ENCODE assay signal across 13 cellular contexts in the genomic region with DNA sequence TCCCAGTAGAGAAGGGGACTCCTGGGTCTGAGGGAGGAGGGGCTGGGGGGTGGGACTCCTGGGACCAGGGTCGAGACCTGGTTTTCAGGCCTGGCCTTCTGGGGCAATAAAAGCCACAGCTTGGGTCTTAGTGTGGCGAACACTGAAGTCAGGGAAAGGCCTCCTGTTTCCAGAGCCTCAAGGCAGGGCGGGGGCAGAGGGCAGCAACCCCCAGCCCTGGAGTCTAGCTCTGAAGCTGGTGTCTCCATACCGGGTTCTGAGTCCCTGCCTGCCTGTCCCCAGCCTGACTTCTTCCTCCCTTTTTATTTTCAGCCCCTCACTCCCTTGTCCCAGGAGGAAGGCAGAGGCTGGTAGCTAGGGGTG. TPM values are rescaled to one million over a fixed set of nuclear protein-coding genes. Genes with fewer than 3 reads are reported as not detected.
DNase-seq lines count a peak whose midpoint lies in the region; ATAC-seq and TF ChIP-seq lines count a peak whose summit lies in the region.
"Had no signal": no experiment of that assay in that cellular context is flagged by ENCODE, and none has a peak within 500 bp of the region (broad histone marks: within the 10 kb centered on the region; RNA-seq: fewer than 3 reads in every experiment).

No MANE protein-coding gene starts in this region.

- ATAC-seq in activated T-helper 17 cell treated with anti-CD3 and anti-CD28 coated beads, Interleukin-2, amount 50 U/mL, for 72 hours (replicated peaks), result no peak
- no peak for ATAC-seq in HG03378 (IDR thresholded peaks at IDR 0.05; ENCODE audit: unreplicated experiment)
- ATAC-seq: left lung, pancreas had no signal

- TF ChIP-seq EP300 in transverse colon (IDR thresholded peaks at IDR 0.05; ENCODE audit: low read depth), result no peak

- H3K23me2 ChIP-seq in H9 (ENCODE audit: insufficient read length, low read depth, low read length, poor library complexity, severe bottlenecking), result peaks cover 13% of the 10 kb centered on the region

- no peak overlapping the region for H3K9ac ChIP-seq in H9 (ENCODE audit: extremely low read depth, insufficient read length, low read length)

- no peak overlapping the region for H4K91ac ChIP-seq in H9 (ENCODE audit: insufficient read length, low read depth, low read length)

- H3K79me1 ChIP-seq in H9 (ENCODE audit: insufficient read depth, low read depth, low read length, poor library complexity, severe bottlenecking), result no peaks in the 10 kb centered on the region

- H3K4me1 Mint-ChIP-seq in H9, result peaks cover 33 to 59% of the 10 kb centered on the region in 2 experiments
- peaks cover 20% of the 10 kb centered on the region for H3K4me1 Mint-ChIP-seq in activated T-helper 17 cell treated with anti-CD3 and anti-CD28 coated beads, Interleukin-2, amount 50 U/mL, for 72 hours

- H3K4me3 ChIP-seq in AG04449 (ENCODE audit: low read depth, low read length) (peak overlapping the region; percentile 51), mesodermal cell (ENCODE audit: extremely low read depth, insufficient read depth, low read length, poor library complexity, severe bottlenecking) (peak overlapping the region; percentile 50), transverse colon (peak overlapping the region in 1 of 4 donors; percentile 18)
- H3K4me3 ChIP-seq: adrenal gland, left lung, pancreas, SJSA1 had no signal

- H3K27ac ChIP-seq in H9 (ENCODE audit: insufficient read length, low read depth, low read length), result no peak overlapping the region
- peak overlapping the region; percentile 66 for H3K27ac ChIP-seq in mesodermal cell (ENCODE audit: low read depth, low read length, severe bottlenecking)
- no peak overlapping the region for H3K27ac ChIP-seq in transverse colon
- H3K27ac ChIP-seq: adrenal gland, left lung, pancreas, SJSA1 had no signal

- H3K27me3 ChIP-seq in H9 (ENCODE audit: insufficient read depth, low read length) (peaks cover 8% of the 10 kb centered on the region; the same call in 1 of the 2 replicates), transverse colon (peaks cover 60% of the 10 kb centered on the region)

- H3K9me3 ChIP-seq in H9 (ENCODE audit: control insufficient read depth, low read depth, low read length), result no peaks in the 10 kb centered on the region
- H3K9me3 ChIP-seq in mesodermal cell (ENCODE audit: control insufficient read depth, low read length), result no peaks in the 10 kb centered on the region
- no peaks in the 10 kb centered on the region for H3K9me3 ChIP-seq in transverse colon
- H3K9me3 ChIP-seq: adrenal gland, left lung, pancreas, SJSA1 had no signal

- H3K4me3 Mint-ChIP-seq in H9, result peak overlapping the region in 1 of 2 experiments; percentile 84; a peak in 2 of 5 replicates
- H3K4me3 Mint-ChIP-seq in activated T-helper 17 cell treated with anti-CD3 and anti-CD28 coated beads, Interleukin-2, amount 50 U/mL, for 72 hours, result peak overlapping the region; percentile 40

- no peak overlapping the region for H2BK12ac ChIP-seq in H9 (ENCODE audit: insufficient read length, low read depth, low read length)

- peaks cover 6% of the 10 kb centered on the region; the same call in 1 of the 2 replicates for H3K4me1 ChIP-seq in H9 (ENCODE audit: insufficient read depth, low read length)
- H3K4me1 ChIP-seq in mesodermal cell (ENCODE audit: control insufficient read depth, insufficient read depth, low read length, poor library complexity, severe bottlenecking), result peaks cover 30% of the 10 kb centered on the region
- peaks cover 4 to 46% (median 38%) of the 10 kb centered on the region in 4 donors for H3K4me1 ChIP-seq in transverse colon
- H3K4me1 ChIP-seq: pancreas had no signal

- no peak overlapping the region for H2AFZ ChIP-seq in H9 (ENCODE audit: low read length)

- H3K23ac ChIP-seq in H9 (ENCODE audit: insufficient read length, low read depth, low read length), result no peak overlapping the region

- peaks cover 14% of the 10 kb centered on the region for H3K36me3 ChIP-seq in mesodermal cell (ENCODE audit: control insufficient read depth, insufficient read depth, low read length)
- H3K36me3 ChIP-seq in transverse colon, result peaks cover 0 to 8% (median 2%) of the 10 kb centered on the region in 4 donors

- no peak overlapping the region for H3T11ph ChIP-seq in H9 (ENCODE audit: low read length)

- H2BK15ac ChIP-seq in H9 (ENCODE audit: low read depth, low read length), result no peak overlapping the region

- no peak for TF ChIP-seq CTCF in AG04449 (IDR thresholded peaks at IDR 0.05; ENCODE audit: insufficient read depth, low read length, missing control alignments)
- TF ChIP-seq CTCF in H9 (conservative IDR thresholded peaks at IDR 0.05), result no peak
- TF ChIP-seq CTCF in transverse colon (IDR thresholded peaks at IDR 0.05), result no peak

- H2BK20ac ChIP-seq in H9 (ENCODE audit: low read depth, low read length, poor library complexity, severe bottlenecking), result no peak overlapping the region

- H3K27me3 Mint-ChIP-seq in H9 (ENCODE audit: low read depth), result peaks cover 62% of the 10 kb centered on the region
- H3K27me3 Mint-ChIP-seq in activated T-helper 17 cell treated with anti-CD3 and anti-CD28 coated beads, Interleukin-2, amount 50 U/mL, for 72 hours, result peaks cover 32% of the 10 kb centered on the region

- no peak for DNase-seq in AG04449 (ENCODE audit: low read depth, low spot score)
- no peak for DNase-seq in H9
- no peak for DNase-seq in NCI-H1436 (lab: John Stamatoyannopoulos, UW)
- DNase-seq in transverse colon, result no peak
- no peak for DNase-seq in HT-29 (ENCODE audit: low spot score)
- DNase-seq: activated CD8-positive, alpha-beta memory T cell treated with anti-CD3 and anti-CD28 coated beads, Interleukin-2, amount 50 U/mL, for 48 hours; adrenal gland had no signal

- H3K79me2 ChIP-seq in H9 (ENCODE audit: insufficient read depth, low read length), result no peaks in the 10 kb centered on the region; the same call in 1 of the 2 replicates

- H3K4me2 ChIP-seq in H9 (ENCODE audit: insufficient read depth, insufficient read length, low read length), result peak overlapping the region; percentile 72

- WGBS in H9 (ENCODE audit: extremely low coverage, insufficient read length, low lambda C conversion rate), result no CpG with 5 or more reads among the region's 4 CpGs
- WGBS in mesodermal cell (ENCODE audit: insufficient coverage in 2 of 2), 2 experiments, result 60 to 63% methylated on average over 2 to 3 of the region's 4 CpGs
- 65% methylated on average over 4 of the region's 4 CpGs; no CpG with 5 or more reads in 1 of the 2 donors for WGBS in transverse colon (ENCODE audit: low coverage in 1 of 2), 2 donors

- H3K27ac Mint-ChIP-seq in H9, result no peak overlapping the region
- no peak overlapping the region for H3K27ac Mint-ChIP-seq in activated T-helper 17 cell treated with anti-CD3 and anti-CD28 coated beads, Interleukin-2, amount 50 U/mL, for 72 hours

- H2BK120ac ChIP-seq in H9 (ENCODE audit: low read depth, low read length, poor library complexity, severe bottlenecking), result no peak overlapping the region

- in situ Hi-C loops in transverse colon (cut with MboI; ENCODE audit: low pct_ligation_motif_present in 1 of 4, low pct_unique_long_range_greater_than_20kb in 1 of 4, low sequenced_read_pairs in 3 of 4), result no loop called here

- H4K20me1 ChIP-seq in H9 (ENCODE audit: control insufficient read depth, insufficient read depth, insufficient read length), result no peaks in the 10 kb centered on the region

- no peak overlapping the region for H4K5ac ChIP-seq in H9 (ENCODE audit: insufficient read length, low read depth, low read length)

- H3K36me3 Mint-ChIP-seq in H9 (ENCODE audit: insufficient read depth in 1 of 3, low read depth in 3 of 3), result peaks cover 9 to 12% (median 11%) of the 10 kb centered on the region in 3 experiments; a peak in 6 of 7 replicates
- H3K36me3 Mint-ChIP-seq in activated T-helper 17 cell treated with anti-CD3 and anti-CD28 coated beads, Interleukin-2, amount 50 U/mL, for 72 hours (ENCODE audit: low read depth), result peaks cover 20% of the 10 kb centered on the region

- POLR2A ChIA-PET in AG04449 (lab: Yijun Ruan, JAX), result no interaction called here

- no peak overlapping the region for H2BK5ac ChIP-seq in H9 (ENCODE audit: insufficient read length, low read length)

- H4K8ac ChIP-seq in H9 (replicated peaks; ENCODE audit: insufficient read length, low read depth, low read length), result no peak overlapping the region

- H3K56ac ChIP-seq in H9 (ENCODE audit: insufficient read length, low read depth, low read length), result no peak overlapping the region

- no peak overlapping the region for H3K18ac ChIP-seq in H9 (ENCODE audit: insufficient read length, low read depth, low read length)

- no peak overlapping the region for H3K14ac ChIP-seq in H9 (ENCODE audit: insufficient read depth, low read length)

- no peak overlapping the region for H2AK5ac ChIP-seq in H9 (ENCODE audit: insufficient read length, low read length)

- CTCF ChIA-PET in AG04449 (lab: Yijun Ruan, JAX), result interaction anchor here (0.8 to 1.9 kb wide), 9 partner anchors 10 to 95 kb away, joined by 3 to 7 read pairs (median 4); no protein-coding TSS in a partner anchor

- no peak overlapping the region for H3K4ac ChIP-seq in H9 (ENCODE audit: low read depth, low read length)

- no peak for TF ChIP-seq POLR2A in transverse colon (IDR thresholded peaks at IDR 0.05)

- no peaks in the 10 kb centered on the region for H3K9me3 Mint-ChIP-seq in H9
- H3K9me3 Mint-ChIP-seq in activated T-helper 17 cell treated with anti-CD3 and anti-CD28 coated beads, Interleukin-2, amount 50 U/mL, for 72 hours, result no peaks in the 10 kb centered on the region

- intact Hi-C loops in transverse colon (cut with DNase I; ENCODE audit: low total_unique reads), result no loop called here

RNA-seq across cellular contexts. Expression of a gene that starts 0.3 kb away (rescaled TPM):
- total RNA-seq in H9 (2021) (5.9 and 6.2 TPM in 2 replicates), transverse colon (1 to 10 TPM in 1 of 4 donors, under 1 TPM in 2, not detected in 1; 0.32 to 3.8 (median 0.41) TPM)
- total RNA-seq in activated T-helper 17 cell treated with anti-CD3 and anti-CD28 coated beads, Interleukin-2, amount 50 U/mL, for 72 hours, result 1 to 10 TPM in 1 of 2 donors, under 1 TPM in 1; 0.28 to 1.2 TPM
- polyA plus RNA-seq in mesodermal cell (2013, experiment 1 of 2), result 6.8 TPM
- polyA plus RNA-seq in mesodermal cell (2013, experiment 2 of 2), result 4.9 TPM
- 10.7 and 12.6 TPM in 2 replicates for total RNA-seq in HT-29 (2014; rRNA removed; shearing (Covaris generic))

RNA-seq across cellular contexts. Expression of a gene that starts 1.8 kb away (rescaled TPM):
- 195 and 198 TPM in 2 replicates for total RNA-seq in H9 (2021)
- 10 to 100 TPM; 73.8 to 97.0 TPM for total RNA-seq in activated T-helper 17 cell treated with anti-CD3 and anti-CD28 coated beads, Interleukin-2, amount 50 U/mL, for 72 hours
- 336 TPM for polyA plus RNA-seq in mesodermal cell (2013, experiment 1 of 2)
- polyA plus RNA-seq in mesodermal cell (2013, experiment 2 of 2), result 302 TPM
- 100 to 1,000 TPM in 3 of 4 donors, 10 to 100 TPM in 1; 80.6 to 146 (median 120) TPM for total RNA-seq in transverse colon
- 150 and 189 TPM in 2 replicates for total RNA-seq in HT-29 (2014; rRNA removed; shearing (Covaris generic))

RNA-seq across cellular contexts. Expression of a gene that starts 29.0 kb away (rescaled TPM):
- total RNA-seq in H9 (2021), result 0.31 TPM in 1 of 2 replicates, not detected in the other
- not detected for total RNA-seq in activated T-helper 17 cell treated with anti-CD3 and anti-CD28 coated beads, Interleukin-2, amount 50 U/mL, for 72 hours
- polyA plus RNA-seq in mesodermal cell (2013, experiment 1 of 2), result not detected
- not detected for polyA plus RNA-seq in mesodermal cell (2013, experiment 2 of 2)
- total RNA-seq in transverse colon, result not detected
- total RNA-seq in HT-29 (2014; rRNA removed; shearing (Covaris generic)), result 0.34 and 1.2 TPM in 2 replicates
- total RNA-seq: adrenal gland, left lung, SJSA1 had no signal

RNA-seq across cellular contexts. Expression of a gene that starts 29.4 kb away (rescaled TPM):
- total RNA-seq in H9 (2021) (15.2 and 16.0 TPM in 2 replicates), transverse colon (10 to 100 TPM in 3 of 4 donors, 1 to 10 TPM in 1; 9.1 to 27.7 (median 15.2) TPM)
- 10 to 100 TPM; 20.5 to 33.7 TPM for total RNA-seq in activated T-helper 17 cell treated with anti-CD3 and anti-CD28 coated beads, Interleukin-2, amount 50 U/mL, for 72 hours
- polyA plus RNA-seq in mesodermal cell (2013, experiment 1 of 2), result 8.3 TPM
- polyA plus RNA-seq in mesodermal cell (2013, experiment 2 of 2), result 8.2 TPM
- 12.7 and 14.7 TPM in 2 replicates for total RNA-seq in HT-29 (2014; rRNA removed; shearing (Covaris generic))

RNA-seq across cellular contexts. Expression of a gene that starts 52.6 kb away (rescaled TPM):
- total RNA-seq in H9 (2021) (92.0 and 94.6 TPM in 2 replicates), transverse colon (10 to 100 TPM in 3 of 4 donors, 1 to 10 TPM in 1; 9.4 to 49.7 (median 13.6) TPM)
- 10 to 100 TPM; 34.9 to 72.9 TPM for total RNA-seq in activated T-helper 17 cell treated with anti-CD3 and anti-CD28 coated beads, Interleukin-2, amount 50 U/mL, for 72 hours
- 15.2 TPM for polyA plus RNA-seq in mesodermal cell (2013, experiment 1 of 2)
- 12.7 TPM for polyA plus RNA-seq in mesodermal cell (2013, experiment 2 of 2)
- 96.1 and 120 TPM in 2 replicates for total RNA-seq in HT-29 (2014; rRNA removed; shearing (Covaris generic))
